ENCODE assay signal across 1 cellular context in the genomic region with DNA sequence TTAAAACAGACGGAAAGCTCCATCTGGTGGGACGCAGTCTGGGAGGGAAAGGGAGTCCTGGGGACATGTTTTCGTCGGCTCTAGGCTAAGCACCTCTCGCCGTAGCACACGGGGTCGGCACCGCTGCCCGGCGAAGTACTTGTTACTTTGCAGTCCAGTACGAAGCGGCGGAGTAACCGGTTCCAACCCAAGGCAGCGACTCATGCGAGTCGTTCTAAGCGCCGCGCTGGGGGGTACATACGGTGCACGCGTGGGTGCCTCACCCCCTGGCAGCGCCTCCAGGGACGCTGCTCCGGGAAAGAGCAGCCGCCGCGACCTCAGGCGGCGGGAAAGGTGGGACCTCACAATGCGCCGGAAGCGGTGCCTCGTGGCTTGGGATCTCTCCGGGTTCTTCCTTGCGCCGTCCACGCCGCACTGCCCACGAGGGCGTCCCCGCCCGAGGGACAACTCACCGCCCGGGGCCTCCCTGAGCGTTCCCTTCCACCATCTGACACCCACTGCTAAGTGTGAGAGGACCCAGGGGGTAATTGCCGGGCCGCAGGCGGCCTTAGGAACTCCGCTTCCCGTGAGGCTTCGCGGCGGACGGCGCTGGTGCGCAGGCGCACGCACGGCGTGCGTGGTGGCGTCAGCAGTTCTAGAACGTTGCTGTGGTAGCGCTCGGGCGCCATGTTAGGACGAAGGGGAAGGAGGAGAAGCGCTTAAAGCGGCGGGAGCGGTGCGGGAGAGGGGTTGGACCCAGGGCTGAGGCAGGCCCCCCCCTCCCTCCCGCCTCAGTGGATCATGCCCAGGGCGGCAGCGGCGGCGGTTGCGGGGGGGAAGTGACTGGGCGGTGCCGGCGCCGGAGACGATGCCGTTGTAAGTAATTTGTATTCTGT.
TF ChIP-seq lines count a peak whose summit lies in the region.

TSS of gene PAPOLA (plus strand) at position 637 of the 875 bp plus-strand sequence. CDS start at position 848, 211 bp downstream.

TF ChIP-seq in HepG2, 621 proteins besides CTCF, POLR2A, EP300 and RAD21 (continued from another document and continues in another):
- TF ChIP-seq PBX2 (CRISPR knock-in tag; IDR thresholded peaks at IDR 0.05) (no peak), ZFP41 (CRISPR knock-in tag; IDR thresholded peaks at IDR 0.05; ENCODE audit: borderline replicate concordance) (0 out of 2 replicates have a peak, but pooled peaks have one; percentile 62), ZNF775 (CRISPR knock-in tag; IDR thresholded peaks at IDR 0.05; ENCODE audit: borderline replicate concordance) (peak; percentile 0; the same call in 1 of the 2 replicates), MAFK (conservative IDR thresholded peaks at IDR 0.05 in 1 of 2, IDR thresholded peaks at IDR 0.05 in 1 of 2; ENCODE audit: low read length in 2 of 2) (peak; percentile 70 to 71), ZNF124 (CRISPR knock-in tag; IDR thresholded peaks at IDR 0.05) (no peak; the same call in 1 of the 2 replicates), ISX (CRISPR knock-in tag; conservative IDR thresholded peaks at IDR 0.05) (no peak), ZNF331 (CRISPR knock-in tag; IDR thresholded peaks at IDR 0.05) (0 out of 2 replicates have a peak, but pooled peaks have one; percentile 13), ZNF784 (CRISPR knock-in tag; IDR thresholded peaks at IDR 0.05; ENCODE audit: borderline replicate concordance) (peak; percentile 67; the same call in 1 of the 2 replicates), TOPORS (CRISPR knock-in tag; IDR thresholded peaks at IDR 0.05) (no peak), SRSF4 (IDR thresholded peaks at IDR 0.05; ENCODE audit: low read depth, low read length, poor library complexity, severe bottlenecking) (no peak), ZNF3 (CRISPR knock-in tag; IDR thresholded peaks at IDR 0.05) (no peak), ZSCAN9 (CRISPR knock-in tag; IDR thresholded peaks at IDR 0.05; ENCODE audit: borderline replicate concordance) (0 out of 2 replicates have a peak, but pooled peaks have one; percentile 31), ZNF557 (CRISPR knock-in tag; IDR thresholded peaks at IDR 0.05) (no peak), ZNF550 (CRISPR knock-in tag; IDR thresholded peaks at IDR 0.05; ENCODE audit: borderline replicate concordance) (no peak; the same call in 1 of the 2 replicates), NFKBIZ (CRISPR knock-in tag; IDR thresholded peaks at IDR 0.05) (0 out of 2 replicates have a peak, but pooled peaks have one; percentile 44), ZNF567 (CRISPR knock-in tag; IDR thresholded peaks at IDR 0.05; ENCODE audit: borderline replicate concordance) (no peak), ZZZ3 (CRISPR knock-in tag; IDR thresholded peaks at IDR 0.05; ENCODE audit: borderline replicate concordance) (no peak; the same call in 1 of the 2 replicates), TCF12 (IDR thresholded peaks at IDR 0.05) (no peak), TCF12 (CRISPR knock-in tag; IDR thresholded peaks at IDR 0.05) (no peak; the same call in 1 of the 2 replicates), NKX3-1 (CRISPR knock-in tag; IDR thresholded peaks at IDR 0.05) (no peak; the same call in 1 of the 2 replicates), ZC3H13 (CRISPR knock-in tag; IDR thresholded peaks at IDR 0.05) (no peak; the same call in 1 of the 2 replicates), ETV6 (CRISPR knock-in tag; conservative IDR thresholded peaks at IDR 0.05) (no peak; the same call in 1 of the 2 replicates), ZNF501 (CRISPR knock-in tag; IDR thresholded peaks at IDR 0.05) (peak; percentile 69), BCL3 (CRISPR knock-in tag; IDR thresholded peaks at IDR 0.05) (peak; percentile 72; the same call in 1 of the 2 replicates), ZSCAN25 (CRISPR knock-in tag; IDR thresholded peaks at IDR 0.05) (no peak; the same call in 1 of the 2 replicates), ZSCAN5A (CRISPR knock-in tag; IDR thresholded peaks at IDR 0.05; ENCODE audit: borderline replicate concordance) (no peak), NR2F2 (IDR thresholded peaks at IDR 0.05; ENCODE audit: borderline replicate concordance, low read depth) (peak; percentile 13; the same call in 1 of the 2 replicates), ZNF329 (CRISPR knock-in tag; IDR thresholded peaks at IDR 0.05; ENCODE audit: low read depth) (peak; percentile 73), MXI1 (IDR thresholded peaks at IDR 0.05; ENCODE audit: borderline replicate concordance, low read depth, low read length) (peak; percentile 89; the same call in 1 of the 3 replicates), SMARCE1 (IDR thresholded peaks at IDR 0.05; ENCODE audit: borderline replicate concordance) (no peak), ZNF883 (CRISPR knock-in tag; IDR thresholded peaks at IDR 0.05; ENCODE audit: not compliant biosample characterization) (peak; percentile 85)
- TF ChIP-seq, protein P1, sequence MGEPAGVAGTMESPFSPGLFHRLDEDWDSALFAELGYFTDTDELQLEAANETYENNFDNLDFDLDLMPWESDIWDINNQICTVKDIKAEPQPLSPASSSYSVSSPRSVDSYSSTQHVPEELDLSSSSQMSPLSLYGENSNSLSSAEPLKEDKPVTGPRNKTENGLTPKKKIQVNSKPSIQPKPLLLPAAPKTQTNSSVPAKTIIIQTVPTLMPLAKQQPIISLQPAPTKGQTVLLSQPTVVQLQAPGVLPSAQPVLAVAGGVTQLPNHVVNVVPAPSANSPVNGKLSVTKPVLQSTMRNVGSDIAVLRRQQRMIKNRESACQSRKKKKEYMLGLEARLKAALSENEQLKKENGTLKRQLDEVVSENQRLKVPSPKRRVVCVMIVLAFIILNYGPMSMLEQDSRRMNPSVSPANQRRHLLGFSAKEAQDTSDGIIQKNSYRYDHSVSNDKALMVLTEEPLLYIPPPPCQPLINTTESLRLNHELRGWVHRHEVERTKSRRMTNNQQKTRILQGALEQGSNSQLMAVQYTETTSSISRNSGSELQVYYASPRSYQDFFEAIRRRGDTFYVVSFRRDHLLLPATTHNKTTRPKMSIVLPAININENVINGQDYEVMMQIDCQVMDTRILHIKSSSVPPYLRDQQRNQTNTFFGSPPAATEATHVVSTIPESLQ (CRISPR knock-in tag; conservative IDR thresholded peaks at IDR 0.05): no peak
- TF ChIP-seq, protein P2, sequence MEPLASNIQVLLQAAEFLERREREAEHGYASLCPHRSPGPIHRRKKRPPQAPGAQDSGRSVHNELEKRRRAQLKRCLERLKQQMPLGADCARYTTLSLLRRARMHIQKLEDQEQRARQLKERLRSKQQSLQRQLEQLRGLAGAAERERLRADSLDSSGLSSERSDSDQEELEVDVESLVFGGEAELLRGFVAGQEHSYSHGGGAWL (CRISPR knock-in tag; IDR thresholded peaks at IDR 0.05): peak; percentile 80; the same call in 1 of the 2 replicates
- TF ChIP-seq, protein P3, sequence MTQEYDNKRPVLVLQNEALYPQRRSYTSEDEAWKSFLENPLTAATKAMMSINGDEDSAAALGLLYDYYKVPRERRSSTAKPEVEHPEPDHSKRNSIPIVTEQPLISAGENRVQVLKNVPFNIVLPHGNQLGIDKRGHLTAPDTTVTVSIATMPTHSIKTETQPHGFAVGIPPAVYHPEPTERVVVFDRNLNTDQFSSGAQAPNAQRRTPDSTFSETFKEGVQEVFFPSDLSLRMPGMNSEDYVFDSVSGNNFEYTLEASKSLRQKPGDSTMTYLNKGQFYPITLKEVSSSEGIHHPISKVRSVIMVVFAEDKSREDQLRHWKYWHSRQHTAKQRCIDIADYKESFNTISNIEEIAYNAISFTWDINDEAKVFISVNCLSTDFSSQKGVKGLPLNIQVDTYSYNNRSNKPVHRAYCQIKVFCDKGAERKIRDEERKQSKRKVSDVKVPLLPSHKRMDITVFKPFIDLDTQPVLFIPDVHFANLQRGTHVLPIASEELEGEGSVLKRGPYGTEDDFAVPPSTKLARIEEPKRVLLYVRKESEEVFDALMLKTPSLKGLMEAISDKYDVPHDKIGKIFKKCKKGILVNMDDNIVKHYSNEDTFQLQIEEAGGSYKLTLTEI (CRISPR knock-in tag; conservative IDR thresholded peaks at IDR 0.05): no peak
- TF ChIP-seq, protein P4, sequence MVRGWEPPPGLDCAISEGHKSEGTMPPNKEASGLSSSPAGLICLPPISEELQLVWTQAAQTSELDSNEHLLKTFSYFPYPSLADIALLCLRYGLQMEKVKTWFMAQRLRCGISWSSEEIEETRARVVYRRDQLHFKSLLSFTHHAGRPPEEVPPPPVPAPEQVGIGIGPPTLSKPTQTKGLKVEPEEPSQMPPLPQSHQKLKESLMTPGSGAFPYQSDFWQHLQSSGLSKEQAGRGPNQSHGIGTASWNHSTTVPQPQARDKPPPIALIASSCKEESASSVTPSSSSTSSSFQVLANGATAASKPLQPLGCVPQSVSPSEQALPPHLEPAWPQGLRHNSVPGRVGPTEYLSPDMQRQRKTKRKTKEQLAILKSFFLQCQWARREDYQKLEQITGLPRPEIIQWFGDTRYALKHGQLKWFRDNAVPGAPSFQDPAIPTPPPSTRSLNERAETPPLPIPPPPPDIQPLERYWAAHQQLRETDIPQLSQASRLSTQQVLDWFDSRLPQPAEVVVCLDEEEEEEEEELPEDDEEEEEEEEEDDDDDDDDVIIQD (CRISPR knock-in tag; IDR thresholded peaks at IDR 0.05; ENCODE audit: low read depth): no peak; the same call in 1 of the 2 replicates
- TF ChIP-seq, protein P5, sequence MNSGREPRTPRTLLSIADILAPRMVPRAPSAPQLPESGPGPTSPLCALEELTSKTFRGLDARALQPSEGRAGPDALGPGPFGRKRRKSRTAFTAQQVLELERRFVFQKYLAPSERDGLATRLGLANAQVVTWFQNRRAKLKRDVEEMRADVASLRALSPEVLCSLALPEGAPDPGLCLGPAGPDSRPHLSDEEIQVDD (CRISPR knock-in tag; IDR thresholded peaks at IDR 0.05; ENCODE audit: borderline replicate concordance): peak; percentile 87; the same call in 1 of the 2 replicates
- TF ChIP-seq, protein P6, sequence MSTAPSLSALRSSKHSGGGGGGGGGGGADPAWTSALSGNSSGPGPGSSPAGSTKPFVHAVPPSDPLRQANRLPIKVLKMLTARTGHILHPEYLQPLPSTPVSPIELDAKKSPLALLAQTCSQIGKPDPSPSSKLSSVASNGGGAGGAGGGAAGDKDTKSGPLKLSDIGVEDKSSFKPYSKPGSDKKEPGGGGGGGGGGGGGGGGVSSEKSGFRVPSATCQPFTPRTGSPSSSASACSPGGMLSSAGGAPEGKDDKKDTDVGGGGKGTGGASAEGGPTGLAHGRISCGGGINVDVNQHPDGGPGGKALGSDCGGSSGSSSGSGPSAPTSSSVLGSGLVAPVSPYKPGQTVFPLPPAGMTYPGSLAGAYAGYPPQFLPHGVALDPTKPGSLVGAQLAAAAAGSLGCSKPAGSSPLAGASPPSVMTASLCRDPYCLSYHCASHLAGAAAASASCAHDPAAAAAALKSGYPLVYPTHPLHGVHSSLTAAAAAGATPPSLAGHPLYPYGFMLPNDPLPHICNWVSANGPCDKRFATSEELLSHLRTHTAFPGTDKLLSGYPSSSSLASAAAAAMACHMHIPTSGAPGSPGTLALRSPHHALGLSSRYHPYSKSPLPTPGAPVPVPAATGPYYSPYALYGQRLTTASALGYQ (CRISPR knock-in tag; IDR thresholded peaks at IDR 0.05): no peak
- TF ChIP-seq, protein P7, sequence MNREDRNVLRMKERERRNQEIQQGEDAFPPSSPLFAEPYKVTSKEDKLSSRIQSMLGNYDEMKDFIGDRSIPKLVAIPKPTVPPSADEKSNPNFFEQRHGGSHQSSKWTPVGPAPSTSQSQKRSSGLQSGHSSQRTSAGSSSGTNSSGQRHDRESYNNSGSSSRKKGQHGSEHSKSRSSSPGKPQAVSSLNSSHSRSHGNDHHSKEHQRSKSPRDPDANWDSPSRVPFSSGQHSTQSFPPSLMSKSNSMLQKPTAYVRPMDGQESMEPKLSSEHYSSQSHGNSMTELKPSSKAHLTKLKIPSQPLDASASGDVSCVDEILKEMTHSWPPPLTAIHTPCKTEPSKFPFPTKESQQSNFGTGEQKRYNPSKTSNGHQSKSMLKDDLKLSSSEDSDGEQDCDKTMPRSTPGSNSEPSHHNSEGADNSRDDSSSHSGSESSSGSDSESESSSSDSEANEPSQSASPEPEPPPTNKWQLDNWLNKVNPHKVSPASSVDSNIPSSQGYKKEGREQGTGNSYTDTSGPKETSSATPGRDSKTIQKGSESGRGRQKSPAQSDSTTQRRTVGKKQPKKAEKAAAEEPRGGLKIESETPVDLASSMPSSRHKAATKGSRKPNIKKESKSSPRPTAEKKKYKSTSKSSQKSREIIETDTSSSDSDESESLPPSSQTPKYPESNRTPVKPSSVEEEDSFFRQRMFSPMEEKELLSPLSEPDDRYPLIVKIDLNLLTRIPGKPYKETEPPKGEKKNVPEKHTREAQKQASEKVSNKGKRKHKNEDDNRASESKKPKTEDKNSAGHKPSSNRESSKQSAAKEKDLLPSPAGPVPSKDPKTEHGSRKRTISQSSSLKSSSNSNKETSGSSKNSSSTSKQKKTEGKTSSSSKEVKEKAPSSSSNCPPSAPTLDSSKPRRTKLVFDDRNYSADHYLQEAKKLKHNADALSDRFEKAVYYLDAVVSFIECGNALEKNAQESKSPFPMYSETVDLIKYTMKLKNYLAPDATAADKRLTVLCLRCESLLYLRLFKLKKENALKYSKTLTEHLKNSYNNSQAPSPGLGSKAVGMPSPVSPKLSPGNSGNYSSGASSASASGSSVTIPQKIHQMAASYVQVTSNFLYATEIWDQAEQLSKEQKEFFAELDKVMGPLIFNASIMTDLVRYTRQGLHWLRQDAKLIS (CRISPR knock-in tag; IDR thresholded peaks at IDR 0.05): no peak
